In genomic region chrX:71637253-71637618, GRCh38 we compare ENCODE assay signal across 12 cellular contexts. TPM values are rescaled to one million over a fixed set of nuclear protein-coding genes. Genes with fewer than 3 reads are reported as not detected.
DNase-seq lines count a peak whose midpoint lies in the region; ATAC-seq and TF ChIP-seq lines count a peak whose summit lies in the region.
"Had no signal": no experiment of that assay in that cellular context is flagged by ENCODE, and none has a peak within 500 bp of the region (broad histone marks: within the 10 kb centered on the region; RNA-seq: fewer than 3 reads in every experiment).

No MANE protein-coding gene starts in this region.

- POLR2A ChIA-PET in CD4-positive, alpha-beta memory T cell (lab: Charles Lee; ENCODE audit: partially characterized antibody), result interaction anchor here (0.6 to 5.8 kb wide), 7 partner anchors 10 to 105 kb away, joined by 3 to 63 read pairs (median 5); partner anchors contain the start of genes CXCR3 and OGT
- POLR2A ChIA-PET in activated CD8-positive, alpha-beta T cell treated with anti-CD3 and anti-CD28 coated beads for 36 hours (lab: Charles Lee), result interaction anchor here (0.5 to 4.1 kb wide), 7 partner anchors 10 to 105 kb away, joined by 3 to 30 read pairs (median 5); partner anchors contain the start of genes CXCR3 and OGT

- peak overlapping the region in 6 of 8 donors; percentile 27 to 70 (median 42) for H3K4me3 Mint-ChIP-seq in CD4-positive, alpha-beta memory T cell
- peak overlapping the region; percentile 44 for H3K4me3 Mint-ChIP-seq in activated CD8-positive, alpha-beta T cell treated with anti-CD3 and anti-CD28 coated beads for 36 hours
- H3K4me3 Mint-ChIP-seq in memory B cell, result peak overlapping the region; percentile 0
- no peak overlapping the region for H3K4me3 Mint-ChIP-seq in osteocyte (ENCODE audit: unreplicated experiment)

- DNase-seq in CD4-positive, alpha-beta memory T cell, result no peak
- peak; percentile 28 for DNase-seq in activated CD8-positive, alpha-beta T cell treated with anti-CD3 and anti-CD28 coated beads for 36 hours
- no peak for DNase-seq in memory B cell (ENCODE audit: low spot score in 2 of 2)
- DNase-seq in NCI-H1105 treated with DMSO at 0.1 percent for 48 hours (lab: John Stamatoyannopoulos, UW), result no peak
- no peak for DNase-seq in osteocyte (ENCODE audit: extremely low spot score, unreplicated experiment)
- DNase-seq in T-helper 9 cell, result no peak
- DNase-seq: GF-D8, NCI-H1417 treated with DMSO at 0.1 percent for 48 hours had no signal

- CTCF ChIA-PET in CD4-positive, alpha-beta memory T cell (lab: Charles Lee; ENCODE audit: partially characterized antibody), result interaction anchor here (1.2 to 1.5 kb wide), 2 partner anchors 14 to 15 kb away, joined by 3 to 4 read pairs; no protein-coding TSS in a partner anchor
- CTCF ChIA-PET in activated CD8-positive, alpha-beta T cell treated with anti-CD3 and anti-CD28 coated beads for 36 hours (lab: Charles Lee), result no interaction called here

- H3K4me1 ChIP-seq in CD4-positive, alpha-beta memory T cell (ENCODE audit: insufficient read depth, low read length), result peaks cover 42% of the 10 kb centered on the region
- H3K4me1 ChIP-seq: vagina had no signal

- no peaks in the 10 kb centered on the region for H3K36me3 Mint-ChIP-seq in CD4-positive, alpha-beta memory T cell
- no peaks in the 10 kb centered on the region for H3K36me3 Mint-ChIP-seq in activated CD8-positive, alpha-beta T cell treated with anti-CD3 and anti-CD28 coated beads for 36 hours (ENCODE audit: low read depth)
- no peaks in the 10 kb centered on the region for H3K36me3 Mint-ChIP-seq in memory B cell
- no peaks in the 10 kb centered on the region for H3K36me3 Mint-ChIP-seq in osteocyte (ENCODE audit: unreplicated experiment)

- H3K27me3 ChIP-seq in CD4-positive, alpha-beta memory T cell (ENCODE audit: insufficient read depth, low read length), result no peaks in the 10 kb centered on the region
- H3K27me3 ChIP-seq: vagina had no signal

- H3K9me3 ChIP-seq in CD4-positive, alpha-beta memory T cell (ENCODE audit: control insufficient read depth in 1 of 2, low read length in 2 of 2), result no peaks in the 10 kb centered on the region
- H3K9me3 ChIP-seq: vagina had no signal

- H3K36me3 ChIP-seq in CD4-positive, alpha-beta memory T cell (ENCODE audit: insufficient read depth, low read length), result no peaks in the 10 kb centered on the region
- H3K36me3 ChIP-seq: vagina had no signal

- H3K4me3 ChIP-seq in CD4-positive, alpha-beta memory T cell (ENCODE audit: low read length in 2 of 2), result no peak overlapping the region
- H3K4me3 ChIP-seq: vagina had no signal

- ATAC-seq in GM21619 (IDR thresholded peaks at IDR 0.05; ENCODE audit: unreplicated experiment), result peak; percentile 9
- ATAC-seq in activated CD8-positive, alpha-beta T cell treated with anti-CD3 and anti-CD28 coated beads for 36 hours, result peak; percentile 60
- ATAC-seq in memory B cell (ENCODE audit: low read depth), result peak; percentile 23
- ATAC-seq in HG03039 (IDR thresholded peaks at IDR 0.05; ENCODE audit: unreplicated experiment), result no peak

- H3K4me1 Mint-ChIP-seq in CD4-positive, alpha-beta memory T cell, result peaks cover 8 to 19% (median 14%) of the 10 kb centered on the region in 4 donors
- peaks cover 29% of the 10 kb centered on the region for H3K4me1 Mint-ChIP-seq in activated CD8-positive, alpha-beta T cell treated with anti-CD3 and anti-CD28 coated beads for 36 hours (ENCODE audit: low read depth)
- H3K4me1 Mint-ChIP-seq in memory B cell, result peaks cover 14% of the 10 kb centered on the region
- peaks cover 4% of the 10 kb centered on the region for H3K4me1 Mint-ChIP-seq in osteocyte (ENCODE audit: unreplicated experiment)

- intact Hi-C loops in CD4-positive, alpha-beta memory T cell (cut with micrococcal nuclease), result loop anchor here (2.0 kb wide), 1 partner anchor 14 kb away; no protein-coding TSS in a partner anchor
- intact Hi-C loops in activated CD8-positive, alpha-beta T cell treated with anti-CD3 and anti-CD28 coated beads for 36 hours (cut with micrococcal nuclease), result no loop called here

- H3K27ac ChIP-seq in CD4-positive, alpha-beta memory T cell (ENCODE audit: low read depth, low read length), result peak overlapping the region; percentile 40
- H3K27ac ChIP-seq: coronary artery, vagina had no signal

- H3K27ac Mint-ChIP-seq in CD4-positive, alpha-beta memory T cell, result peak overlapping the region in 5 of 7 donors; percentile 46 to 94 (median 87)
- H3K27ac Mint-ChIP-seq in activated CD8-positive, alpha-beta T cell treated with anti-CD3 and anti-CD28 coated beads for 36 hours, result no peak overlapping the region
- H3K27ac Mint-ChIP-seq in memory B cell (no peak overlapping the region), osteocyte (ENCODE audit: unreplicated experiment) (no peak overlapping the region)

- no peaks in the 10 kb centered on the region for H3K27me3 Mint-ChIP-seq in CD4-positive, alpha-beta memory T cell
- H3K27me3 Mint-ChIP-seq in activated CD8-positive, alpha-beta T cell treated with anti-CD3 and anti-CD28 coated beads for 36 hours, result no peaks in the 10 kb centered on the region
- no peaks in the 10 kb centered on the region for H3K27me3 Mint-ChIP-seq in memory B cell
- no peaks in the 10 kb centered on the region for H3K27me3 Mint-ChIP-seq in osteocyte (ENCODE audit: unreplicated experiment)

- no peaks in the 10 kb centered on the region for H3K9me3 Mint-ChIP-seq in CD4-positive, alpha-beta memory T cell
- H3K9me3 Mint-ChIP-seq in activated CD8-positive, alpha-beta T cell treated with anti-CD3 and anti-CD28 coated beads for 36 hours, result no peaks in the 10 kb centered on the region
- H3K9me3 Mint-ChIP-seq in memory B cell (no peaks in the 10 kb centered on the region), osteocyte (ENCODE audit: unreplicated experiment) (peaks cover 10% of the 10 kb centered on the region)

- no peak for TF ChIP-seq CTCF in activated CD8-positive, alpha-beta T cell treated with anti-CD3 and anti-CD28 coated beads for 36 hours (IDR thresholded peaks at IDR 0.05)
- TF ChIP-seq CTCF in osteocyte (IDR thresholded peaks at IDR 0.05), result no peak

RNA-seq across cellular contexts. Expression of gene CXCR3, which starts 18.9 kb away (rescaled TPM):
- 10 to 100 TPM; 28.5 to 32.5 TPM for total RNA-seq in CD4-positive, alpha-beta memory T cell
- 100 to 1,000 TPM in 1 of 2 donors, 10 to 100 TPM in 1; 45.6 to 153 TPM for polyA plus RNA-seq in CD4-positive, alpha-beta memory T cell
- 10 to 100 TPM; 42.4 to 43.8 TPM for total RNA-seq in activated CD8-positive, alpha-beta T cell treated with anti-CD3 and anti-CD28 coated beads for 36 hours
- not detected in 2 replicates for total RNA-seq in osteocyte
- total RNA-seq: vagina had no signal

RNA-seq across cellular contexts. Expression of gene GCNA, which starts 59.0 kb away (rescaled TPM):
- 10 to 100 TPM; 10.2 to 11.4 TPM for total RNA-seq in CD4-positive, alpha-beta memory T cell
- polyA plus RNA-seq in CD4-positive, alpha-beta memory T cell, result under 1 TPM in 1 of 2 donors, not detected in 1; 0.40 TPM
- 1 to 10 TPM; 3.5 to 5.1 TPM for total RNA-seq in activated CD8-positive, alpha-beta T cell treated with anti-CD3 and anti-CD28 coated beads for 36 hours
- 4.4 and 4.6 TPM in 2 replicates for total RNA-seq in osteocyte

Comparison
In these comparisons a context has a peak if more than half of its experiments do, and no peak if none do; other contexts are left out.
1. H3K27ac Mint-ChIP-seq: peak in CD4-positive, alpha-beta memory T cell (5 of 7); none in activated CD8-positive, alpha-beta T cell treated with anti-CD3 and anti-CD28 coated beads for 36 hours (single experiment), memory B cell (single experiment) and osteocyte (single experiment).
2. RNA of gene CXCR3, which starts 18.9 kb away (total RNA-seq): 42.4 to 43.8 TPM in activated CD8-positive, alpha-beta T cell treated with anti-CD3 and anti-CD28 coated beads for 36 hours and 28.5 to 32.5 TPM in CD4-positive, alpha-beta memory T cell; not detected in osteocyte; every median in the first group is over 10 times any median in the second.